ENCODE assay signal across 1 cellular context in the genomic region with DNA sequence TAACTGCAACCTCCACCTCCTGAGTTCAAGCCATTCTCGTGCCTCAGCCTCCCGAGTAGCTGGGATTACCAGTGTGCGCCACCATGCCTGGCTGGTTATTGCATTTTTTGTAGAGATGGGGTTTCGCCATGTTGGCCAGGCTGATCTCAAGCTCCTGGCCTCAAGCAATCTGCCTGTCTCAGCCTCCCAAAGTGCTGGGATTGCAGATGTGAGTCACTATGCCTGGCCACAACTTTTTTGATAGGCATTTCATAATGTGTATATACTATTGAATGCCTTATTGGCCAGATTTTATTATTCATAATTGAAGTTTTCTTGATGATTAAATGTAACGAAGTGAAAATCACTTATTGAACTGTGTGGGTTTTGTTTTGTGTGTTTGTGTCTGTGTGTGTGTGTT.
TF ChIP-seq lines count a peak whose summit lies in the region.

No MANE protein-coding gene starts in this region.

TF ChIP-seq in IMR-90, 13 proteins besides CTCF, POLR2A, EP300 and RAD21 (continued from another document):
- TF ChIP-seq, protein P1, sequence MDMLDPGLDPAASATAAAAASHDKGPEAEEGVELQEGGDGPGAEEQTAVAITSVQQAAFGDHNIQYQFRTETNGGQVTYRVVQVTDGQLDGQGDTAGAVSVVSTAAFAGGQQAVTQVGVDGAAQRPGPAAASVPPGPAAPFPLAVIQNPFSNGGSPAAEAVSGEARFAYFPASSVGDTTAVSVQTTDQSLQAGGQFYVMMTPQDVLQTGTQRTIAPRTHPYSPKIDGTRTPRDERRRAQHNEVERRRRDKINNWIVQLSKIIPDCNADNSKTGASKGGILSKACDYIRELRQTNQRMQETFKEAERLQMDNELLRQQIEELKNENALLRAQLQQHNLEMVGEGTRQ (IDR thresholded peaks at IDR 0.05; ENCODE audit: low read depth, low read length) = no peak
- no peak for TF ChIP-seq NFE2L2 (IDR thresholded peaks at IDR 0.05; ENCODE audit: low read depth, low read length)
